Comparison of ENCODE assay signal across 13 cellular contexts in genomic region chr6:170181338-170181690, GRCh38.
A peak's percentile ranks its signal among the peaks of the same experiment; 100 is the strongest.
DNase-seq lines count a peak whose midpoint lies in the region; ATAC-seq and TF ChIP-seq lines count a peak whose summit lies in the region.
"Had no signal": no experiment of that assay in that cellular context is flagged by ENCODE, and none has a peak within 500 bp of the region (broad histone marks: within the 10 kb centered on the region; RNA-seq: fewer than 3 reads in every experiment).

No MANE protein-coding gene starts in this region.

- H3K36me3 ChIP-seq in neuronal stem cell (replicated peaks in 1 of 2; ENCODE audit: control insufficient read depth in 2 of 2, insufficient read depth in 2 of 2, low read length in 2 of 2) (no peaks in the 10 kb centered on the region), heart right ventricle (no peaks in the 10 kb centered on the region)
- H3K36me3 ChIP-seq: BLaER1 treated with 17β-estradiol and CSF1 and Interleukin-3, amounts not matched to agents 10 nM and 100 nM had no signal

- no CpG with 5 or more reads among the region's 5 CpGs for WGBS in neuronal stem cell (ENCODE audit: extremely low coverage in 2 of 2, insufficient read length in 2 of 2, insufficient replicate concordance in 1 of 2), 2 donors
- 89% methylated on average over 5 of the region's 5 CpGs for WGBS in heart right ventricle, 2 donors

- intact Hi-C loops in heart right ventricle (cut with DNase I): no loop called here

- peak overlapping the region; percentile 30 for H3K18ac ChIP-seq in neuronal stem cell (ENCODE audit: low read length)

- H3K9ac ChIP-seq in neuronal stem cell (ENCODE audit: low read depth, low read length, poor library complexity): no peak overlapping the region
- H3K9ac ChIP-seq: BLaER1 treated with 17β-estradiol and CSF1 and Interleukin-3, amounts not matched to agents 10 nM and 100 nM had no signal

- peaks cover 8% of the 10 kb centered on the region for H3K27me3 Mint-ChIP-seq in activated naive CD4-positive, alpha-beta T cell treated with anti-CD3 and anti-CD28 coated beads, Interleukin-2, amount 10 ng/mL, durations not matched to agents 7 days and 5 days
- H3K27me3 Mint-ChIP-seq: CD4-positive, CD25-positive, alpha-beta regulatory T cell had no signal

- TF ChIP-seq CTCF in heart right ventricle (IDR thresholded peaks at IDR 0.05): no peak

- no peak overlapping the region for H2BK15ac ChIP-seq in neuronal stem cell (ENCODE audit: low read length)

- CTCF ChIA-PET in activated naive CD4-positive, alpha-beta T cell treated with anti-CD3 and anti-CD28 coated beads, Interleukin-2, amount 10 ng/mL, durations not matched to agents 7 days and 5 days (lab: Charles Lee): no interaction called here

- no peak overlapping the region for H2AFZ ChIP-seq in neuronal stem cell (ENCODE audit: low read length)

- no peak overlapping the region for H3K14ac ChIP-seq in neuronal stem cell (ENCODE audit: low read length)

- H3K79me1 ChIP-seq in neuronal stem cell (ENCODE audit: low read depth, low read length): no peaks in the 10 kb centered on the region

- H2BK120ac ChIP-seq in neuronal stem cell (ENCODE audit: low read depth, low read length): no peak overlapping the region

- H4K91ac ChIP-seq in neuronal stem cell (ENCODE audit: low read depth, low read length, poor library complexity): peak overlapping the region; percentile 15

- H3K4me1 ChIP-seq in neuronal stem cell (ENCODE audit: control insufficient read depth in 2 of 2, insufficient read depth in 1 of 2, low read depth in 1 of 2, low read length in 2 of 2) (no peaks in the 10 kb centered on the region), heart right ventricle (peaks cover 0 to 15% (median 7%) of the 10 kb centered on the region in 9 donors)

- peaks cover 3% of the 10 kb centered on the region for H3K36me3 Mint-ChIP-seq in activated naive CD4-positive, alpha-beta T cell treated with anti-CD3 and anti-CD28 coated beads, Interleukin-2, amount 10 ng/mL, durations not matched to agents 7 days and 5 days

- no peak overlapping the region for H3K4me3 ChIP-seq in neuronal stem cell (ENCODE audit: low read length in 2 of 2)
- H3K4me3 ChIP-seq in heart right ventricle: no peak overlapping the region
- H3K4me3 ChIP-seq: BLaER1 treated with 17β-estradiol and CSF1 and Interleukin-3, amounts not matched to agents 10 nM and 100 nM had no signal

- peak overlapping the region; percentile 51 for H2AK5ac ChIP-seq in neuronal stem cell (ENCODE audit: low read depth, low read length)

- H3K9me3 ChIP-seq in neuronal stem cell (replicated peaks in 1 of 2; ENCODE audit: control insufficient read depth in 2 of 2, insufficient read depth in 1 of 2, low read depth in 1 of 2, low read length in 2 of 2): peaks cover 0 to 6% of the 10 kb centered on the region in 2 donors
- H3K9me3 ChIP-seq in heart right ventricle: no peaks in the 10 kb centered on the region

- no peak overlapping the region for H3K4me3 Mint-ChIP-seq in activated naive CD4-positive, alpha-beta T cell treated with anti-CD3 and anti-CD28 coated beads, Interleukin-2, amount 10 ng/mL, durations not matched to agents 7 days and 5 days
- H3K4me3 Mint-ChIP-seq: CD4-positive, CD25-positive, alpha-beta regulatory T cell; IgD-negative memory B cell had no signal

- H3K9me3 Mint-ChIP-seq in activated naive CD4-positive, alpha-beta T cell treated with anti-CD3 and anti-CD28 coated beads, Interleukin-2, amount 10 ng/mL, durations not matched to agents 7 days and 5 days: peaks cover 13% of the 10 kb centered on the region

- ATAC-seq in heart right ventricle (no peak), GM18517 (IDR thresholded peaks at IDR 0.05; ENCODE audit: unreplicated experiment) (no peak)

- no peak overlapping the region for H2BK12ac ChIP-seq in neuronal stem cell (ENCODE audit: low read length)

- H3K27me3 ChIP-seq in neuronal stem cell (ENCODE audit: control insufficient read depth in 3 of 3, insufficient read depth in 3 of 3, low read depth in 1 of 3, low read length in 3 of 3): no peaks in the 10 kb centered on the region
- H3K27me3 ChIP-seq in heart right ventricle: peaks cover 0 to 7% (median 0%) of the 10 kb centered on the region in 7 donors
- H3K27me3 ChIP-seq: BLaER1 treated with 17β-estradiol and CSF1 and Interleukin-3, amounts not matched to agents 10 nM and 100 nM had no signal

- H4K8ac ChIP-seq in neuronal stem cell (ENCODE audit: low read depth, low read length): no peak overlapping the region

- peak; percentile 1 for DNase-seq in activated naive CD4-positive, alpha-beta T cell treated with anti-CD3 and anti-CD28 coated beads, Interleukin-2, amount 10 ng/mL, durations not matched to agents 7 days and 5 days
- no peak for DNase-seq in activated naive CD4-positive, alpha-beta T cell treated with Interleukin-2 at 50 U/mL for 16 hours
- DNase-seq in ecto neural progenitor cell (ENCODE audit: low spot score): peak; percentile 30
- no peak for DNase-seq in neuronal stem cell (ENCODE audit: low spot score)
- no peak for DNase-seq in heart right ventricle
- DNase-seq in GM03348 (ENCODE audit: low spot score): no peak
- DNase-seq: ACHN; CD4-positive, CD25-positive, alpha-beta regulatory T cell; DMS79; KG1 had no signal

- H3K27ac ChIP-seq in neuronal stem cell (replicated peaks; ENCODE audit: low read length): no peak overlapping the region
- H3K27ac ChIP-seq in heart right ventricle: no peak overlapping the region
- H3K27ac ChIP-seq: BLaER1 treated with 17β-estradiol and CSF1 and Interleukin-3, amounts not matched to agents 10 nM and 100 nM had no signal

- H3K27ac Mint-ChIP-seq in activated naive CD4-positive, alpha-beta T cell treated with anti-CD3 and anti-CD28 coated beads, Interleukin-2, amount 10 ng/mL, durations not matched to agents 7 days and 5 days: no peak overlapping the region
- H3K27ac Mint-ChIP-seq: IgD-negative memory B cell had no signal

- peak overlapping the region; percentile 22 for H2BK5ac ChIP-seq in neuronal stem cell (ENCODE audit: low read length)

- no peaks in the 10 kb centered on the region for H3K4me1 Mint-ChIP-seq in activated naive CD4-positive, alpha-beta T cell treated with anti-CD3 and anti-CD28 coated beads, Interleukin-2, amount 10 ng/mL, durations not matched to agents 7 days and 5 days
- H3K4me1 Mint-ChIP-seq: CD4-positive, CD25-positive, alpha-beta regulatory T cell; IgD-negative memory B cell had no signal

- H3K4ac ChIP-seq in neuronal stem cell (ENCODE audit: low read length): no peak overlapping the region

- no peak overlapping the region for H3K4me2 ChIP-seq in neuronal stem cell (ENCODE audit: insufficient read depth, low read length, poor library complexity, severe bottlenecking)
- H3K4me2 ChIP-seq: BLaER1 treated with 17β-estradiol and CSF1 and Interleukin-3, amounts not matched to agents 10 nM and 100 nM had no signal

- no peak overlapping the region for H3K23ac ChIP-seq in neuronal stem cell (ENCODE audit: low read depth, low read length, poor library complexity)

Comparison
In these comparisons a context has a peak if more than half of its experiments do, and no peak if none do; other contexts are left out.
1. DNase-seq: peak in activated naive CD4-positive, alpha-beta T cell treated with anti-CD3 and anti-CD28 coated beads, Interleukin-2, amount 10 ng/mL, durations not matched to agents 7 days and 5 days (single experiment) and ecto neural progenitor cell (single experiment); none in activated naive CD4-positive, alpha-beta T cell treated with Interleukin-2 at 50 U/mL for 16 hours (single experiment), neuronal stem cell (single experiment), heart right ventricle (0 of 2) and GM03348 (single experiment).